Comparison of ENCODE assay signal across 9 cellular contexts in genomic region chr15:70526221-70526973, GRCh38.
DNase-seq lines count a peak whose midpoint lies in the region; ATAC-seq, FAIRE-seq and TF ChIP-seq lines count a peak whose summit lies in the region.
"Had no signal": no experiment of that assay in that cellular context is flagged by ENCODE, and none has a peak within 500 bp of the region (broad histone marks: within the 10 kb centered on the region; RNA-seq: fewer than 3 reads in every experiment).

No MANE protein-coding gene starts in this region.

- H3K9ac ChIP-seq in skeletal muscle satellite cell (ENCODE audit: low read depth, low read length), result no peak overlapping the region

- CTCF ChIA-PET in A549 (lab: Yijun Ruan, JAX), result interaction anchor here (0.8 to 3.7 kb wide), 9 partner anchors 8 to 40 kb away, joined by 3 to 12 read pairs (median 6); no protein-coding TSS in a partner anchor

- FAIRE-seq in A549 (lab: Jason Lieb, UNC) (no peak), GM19239 (lab: Jason Lieb, UNC) (no peak)

- peaks cover 18% of the 10 kb centered on the region for H3K4me1 ChIP-seq in A549
- H3K4me1 ChIP-seq in HAP-1, result peaks cover 16% of the 10 kb centered on the region
- peaks cover 23% of the 10 kb centered on the region for H3K4me1 ChIP-seq in skeletal muscle satellite cell (ENCODE audit: control insufficient read depth, insufficient read depth, low read length)

- POLR2A ChIA-PET in A549 (lab: Yijun Ruan, JAX), result interaction anchor here (0.9 to 2.2 kb wide), 2 partner anchors 18 to 52 kb away, joined by 3 to 18 read pairs; no protein-coding TSS in a partner anchor

- peak overlapping the region; percentile 68 for H3K4me2 ChIP-seq in A549
- H3K4me2 ChIP-seq in skeletal muscle satellite cell (ENCODE audit: low read length), result peak overlapping the region; percentile 73

- H3K4me3 Mint-ChIP-seq in chondrocyte (ENCODE audit: unreplicated experiment), result peak overlapping the region; percentile 34

- in situ Hi-C loops in HAP-1 (cut with MboI; ENCODE audit: low sequenced_read_pairs), result no loop called here

- H3K4me3 ChIP-seq in A549 (0 out of 3 replicates have a peak overlapping the region, but pooled peaks have one; percentile 4), HAP-1 (no peak overlapping the region), skeletal muscle satellite cell (ENCODE audit: low read length) (peak overlapping the region; percentile 18), WERI-Rb-1 (ENCODE audit: low read depth, low read length) (no peak overlapping the region), H7 (ENCODE audit: insufficient read depth, low read depth, low read length) (no peak overlapping the region)

- no peak for TF ChIP-seq POLR2A in A549 (IDR thresholded peaks at IDR 0.05; ENCODE audit: low read length)

- TF ChIP-seq RAD21 in A549 (conservative IDR thresholded peaks at IDR 0.05 in 1 of 2, IDR thresholded peaks at IDR 0.05 in 1 of 2), result peak in 1 of 2 experiments; percentile 38; a peak in 1 of 5 replicates

- H3K9me3 ChIP-seq in A549 (no peaks in the 10 kb centered on the region), HAP-1 (no peaks in the 10 kb centered on the region), skeletal muscle satellite cell (replicated peaks; ENCODE audit: low read length) (no peaks in the 10 kb centered on the region), WERI-Rb-1 (ENCODE audit: severe bottlenecking) (no peaks in the 10 kb centered on the region)

- H3K4me1 Mint-ChIP-seq in chondrocyte (ENCODE audit: low read depth), result peaks cover 25% of the 10 kb centered on the region

- TF ChIP-seq EP300 in A549 (IDR thresholded peaks at IDR 0.05), result 0 out of 5 replicates have a peak, but pooled peaks of 1 of the 2 experiments have one; percentile 38

- no peaks in the 10 kb centered on the region for H3K9me3 Mint-ChIP-seq in chondrocyte (ENCODE audit: low read depth)

- peak; percentile 64 to 78; a peak in 5 of 6 replicates for ATAC-seq in A549

- H3K36me3 ChIP-seq in HAP-1 (replicated peaks), result no peaks in the 10 kb centered on the region
- H3K36me3 ChIP-seq in skeletal muscle satellite cell (ENCODE audit: insufficient read depth, low read length), result no peaks in the 10 kb centered on the region
- H3K36me3 ChIP-seq in WERI-Rb-1, result no peaks in the 10 kb centered on the region
- H3K36me3 ChIP-seq in H7 (replicated peaks; ENCODE audit: control insufficient read depth, insufficient read depth, low read length), result no peaks in the 10 kb centered on the region

- 31% methylated on average over 12 of the region's 12 CpGs for WGBS in A549 (ENCODE audit: missing lambda C conversion rate)

- H3K27me3 ChIP-seq in HAP-1 (ENCODE audit: low read depth) (peaks cover 82% of the 10 kb centered on the region), skeletal muscle satellite cell (ENCODE audit: control insufficient read depth, insufficient read depth, low read length) (peaks cover 38% of the 10 kb centered on the region), WERI-Rb-1 (ENCODE audit: insufficient read depth, low read depth, severe bottlenecking) (no peaks in the 10 kb centered on the region), H7 (ENCODE audit: control insufficient read depth, insufficient read depth, low read length) (no peaks in the 10 kb centered on the region)

- H3K27ac Mint-ChIP-seq in chondrocyte (ENCODE audit: unreplicated experiment), result no peak overlapping the region

- DNase-seq in A549 (ENCODE audit: low read depth in 1 of 2, low spot score in 1 of 2) (peak; percentile 69 to 85), HAP-1 (ENCODE audit: low spot score in 2 of 2) (peak; percentile 98 to 100), NCI-H526 (lab: John Stamatoyannopoulos, UW) (peak; percentile 53 to 59), chondrocyte (ENCODE audit: low spot score) (no peak), WERI-Rb-1 (no peak), GM19239 (ENCODE audit: insufficient read length, low spot score) (no peak), H7 (no peak)

- peak overlapping the region; percentile 29 to 77; a peak in 5 of 6 replicates for H3K27ac ChIP-seq in A549
- no peak overlapping the region for H3K27ac ChIP-seq in WERI-Rb-1
- H3K27ac ChIP-seq: skin epidermis had no signal

- peaks cover 3% of the 10 kb centered on the region for H3K36me3 Mint-ChIP-seq in chondrocyte (ENCODE audit: low read depth)

- H3K27me3 Mint-ChIP-seq in chondrocyte (ENCODE audit: low read depth), result peaks cover 14% of the 10 kb centered on the region

- TF ChIP-seq CTCF in A549 (IDR thresholded peaks at IDR 0.05), result no peak
- no peak for TF ChIP-seq CTCF in chondrocyte (IDR thresholded peaks at IDR 0.05)
- TF ChIP-seq CTCF in WERI-Rb-1 (IDR thresholded peaks at IDR 0.05; ENCODE audit: low read depth, low read length), result no peak

TF ChIP-seq in A549, 52 proteins besides CTCF, POLR2A, EP300 and RAD21 (continues in another document):
- TF ChIP-seq HDAC2 (IDR thresholded peaks at IDR 0.05) (no peak), RARB (CRISPR knock-in tag; IDR thresholded peaks at IDR 0.05) (no peak), ZSCAN20 (CRISPR knock-in tag; IDR thresholded peaks at IDR 0.05) (no peak), CBX2 (IDR thresholded peaks at IDR 0.05; ENCODE audit: borderline replicate concordance, low read depth) (no peak), BHLHE40 (IDR thresholded peaks at IDR 0.05; ENCODE audit: low read depth, low read length) (no peak), HMGXB4 (CRISPR knock-in tag; IDR thresholded peaks at IDR 0.05; ENCODE audit: borderline replicate concordance) (no peak), HOXB13 (CRISPR knock-in tag; IDR thresholded peaks at IDR 0.05; ENCODE audit: low read depth) (no peak), CHD2 (IDR thresholded peaks at IDR 0.05; ENCODE audit: low read length, partially characterized antibody) (no peak), NFE2L2 (conservative IDR thresholded peaks at IDR 0.05; ENCODE audit: low read length) (no peak), GATA3 (IDR thresholded peaks at IDR 0.05; ENCODE audit: borderline replicate concordance) (peak; percentile 70), ZC3H11A (IDR thresholded peaks at IDR 0.05) (no peak), ZNF302 (CRISPR knock-in tag; IDR thresholded peaks at IDR 0.05) (no peak), EHF (CRISPR knock-in tag; IDR thresholded peaks at IDR 0.05) (no peak), FOXS1 (CRISPR knock-in tag; IDR thresholded peaks at IDR 0.05) (no peak), CBX8 (IDR thresholded peaks at IDR 0.05) (no peak), JUN (IDR thresholded peaks at IDR 0.05) (peak in 1 of 2 experiments; percentile 65; a peak in 2 of 5 replicates), JUNB (IDR thresholded peaks at IDR 0.05) (peak; percentile 76), CEBPB (IDR thresholded peaks at IDR 0.05) (peak in 1 of 2 experiments; percentile 4; a peak in 1 of 4 replicates), FOSL2 (IDR thresholded peaks at IDR 0.05) (peak; percentile 78), FOSL2 (CRISPR knock-in tag; IDR thresholded peaks at IDR 0.05) (peak; percentile 88), KDM5A (IDR thresholded peaks at IDR 0.05) (no peak), BCL3 (IDR thresholded peaks at IDR 0.05) (no peak), MAX (IDR thresholded peaks at IDR 0.05) (peak; percentile 49; the same call in 1 of the 2 replicates), ZFP36 (IDR thresholded peaks at IDR 0.05; ENCODE audit: borderline replicate concordance, partially characterized antibody) (no peak), HOXA7 (CRISPR knock-in tag; IDR thresholded peaks at IDR 0.05) (no peak), ELK1 (IDR thresholded peaks at IDR 0.05; ENCODE audit: low read depth, low read length) (no peak), HES2 (IDR thresholded peaks at IDR 0.05) (no peak), HOXB5 (CRISPR knock-in tag; IDR thresholded peaks at IDR 0.05) (no peak)

Comparison
In these comparisons a context has a peak if more than half of its experiments do, and no peak if none do; other contexts are left out.
1. DNase-seq: peak in A549 (2 of 2), HAP-1 (2 of 2) and NCI-H526 (2 of 2); none in chondrocyte (single experiment), WERI-Rb-1 (single experiment), GM19239 (single experiment) and H7 (single experiment).
2. H3K4me3 ChIP-seq: peak in A549 (single experiment) and skeletal muscle satellite cell (single experiment); none in HAP-1 (single experiment), WERI-Rb-1 (single experiment) and H7 (single experiment).